ENCODE assay signal across 13 cellular contexts in genomic region chr22:26570126-26570525, GRCh38. TPM values are rescaled to one million over a fixed set of nuclear protein-coding genes. Genes with fewer than 3 reads are reported as not detected.
A peak's percentile ranks its signal among the peaks of the same experiment; 100 is the strongest.
DNase-seq lines count a peak whose midpoint lies in the region; ATAC-seq and TF ChIP-seq lines count a peak whose summit lies in the region.
"Had no signal": no experiment of that assay in that cellular context is flagged by ENCODE, and none has a peak within 500 bp of the region (broad histone marks: within the 10 kb centered on the region; RNA-seq: fewer than 3 reads in every experiment).

No MANE protein-coding gene starts in this region.

- H3K9me3 ChIP-seq in Caco-2 (no peaks in the 10 kb centered on the region), BE2C (no peaks in the 10 kb centered on the region)
- H3K9me3 ChIP-seq: SK-N-SH had no signal

- BruUV-seq in Caco-2 (replicated peaks; lab: Mats Ljungman, UMichigan) = no TSS peak

- POLR2A ChIA-PET in Caco-2 (lab: Charles Lee) = no interaction called here
- POLR2A ChIA-PET in RWPE1 (lab: Yijun Ruan, JAX; ENCODE audit: low non-redundant PET) = no interaction called here
- POLR2A ChIA-PET in activated CD4-positive, alpha-beta memory T cell treated with anti-CD3 and anti-CD28 coated beads, Interleukin-2, amount 10 ng/mL, durations not matched to agents 7 days and 5 days (lab: Charles Lee) = no interaction called here
- POLR2A ChIA-PET in T-cell (lab: Charles Lee) = no interaction called here

- ATAC-seq in left cardiac atrium (peak; percentile 36 to 40), T-cell (replicated peaks in 1 of 4) (no peak)
- ATAC-seq: stimulated activated naive CD8-positive, alpha-beta T cell treated with anti-CD3 and anti-CD28 coated beads, Interleukin-15, Interleukin-2, amounts not matched to agents 100 U/mL and 50 U/mL, for 24 hours had no signal

- H3K27ac ChIP-seq in RWPE1 = peak overlapping the region; percentile 39

- intact Hi-C loops in Caco-2 (cut with micrococcal nuclease; ENCODE audit: unreplicated experiment) = no loop called here
- intact Hi-C loops in left cardiac atrium (cut with DNase I) = no loop called here

- no peak for TF ChIP-seq CTCF in Caco-2 (IDR thresholded peaks at IDR 0.05; ENCODE audit: insufficient read depth in 1 of 2, low read depth in 1 of 2, low read length in 1 of 2, severe bottlenecking in 1 of 2, unreplicated experiment in 1 of 2)
- TF ChIP-seq CTCF in RWPE1 (conservative IDR thresholded peaks at IDR 0.05; ENCODE audit: low read depth) = no peak
- TF ChIP-seq CTCF in BE2C (IDR thresholded peaks at IDR 0.05; ENCODE audit: low read depth, low read length) = no peak

- H3K27me3 Mint-ChIP-seq in Caco-2 (ENCODE audit: insufficient read depth, unreplicated experiment) (no peaks in the 10 kb centered on the region), T-cell (no peaks in the 10 kb centered on the region)
- no peaks in the 10 kb centered on the region for H3K27me3 Mint-ChIP-seq in activated CD4-positive, alpha-beta memory T cell treated with anti-CD3 and anti-CD28 coated beads, Interleukin-2, amount 10 ng/mL, durations not matched to agents 7 days and 5 days

- H3K4me3 ChIP-seq in Caco-2 (ENCODE audit: low read depth, low read length) = no peak overlapping the region
- no peak overlapping the region for H3K4me3 ChIP-seq in BE2C (ENCODE audit: low read depth, low read length)

- no peaks in the 10 kb centered on the region for H3K27me3 ChIP-seq in Caco-2 (replicated peaks; ENCODE audit: control insufficient read depth, insufficient read depth, low read length)
- H3K27me3 ChIP-seq in BE2C = no peaks in the 10 kb centered on the region

- H3K4me1 ChIP-seq in Caco-2 (peaks cover 16% of the 10 kb centered on the region), BE2C (no peaks in the 10 kb centered on the region)

- no peak overlapping the region for H3K4me3 Mint-ChIP-seq in Caco-2 (ENCODE audit: unreplicated experiment)
- no peak overlapping the region for H3K4me3 Mint-ChIP-seq in activated CD4-positive, alpha-beta memory T cell treated with anti-CD3 and anti-CD28 coated beads, Interleukin-2, amount 10 ng/mL, durations not matched to agents 7 days and 5 days
- H3K4me3 Mint-ChIP-seq in T-cell = no peak overlapping the region

- H3K4me1 Mint-ChIP-seq in Caco-2 (ENCODE audit: low read depth, unreplicated experiment) (peaks cover 8% of the 10 kb centered on the region), T-cell (peaks cover 77 to 84% (median 79%) of the 10 kb centered on the region in 3 donors)
- peaks cover 56% of the 10 kb centered on the region for H3K4me1 Mint-ChIP-seq in activated CD4-positive, alpha-beta memory T cell treated with anti-CD3 and anti-CD28 coated beads, Interleukin-2, amount 10 ng/mL, durations not matched to agents 7 days and 5 days

- no peaks in the 10 kb centered on the region for H3K9me3 Mint-ChIP-seq in Caco-2 (ENCODE audit: unreplicated experiment)
- no peaks in the 10 kb centered on the region for H3K9me3 Mint-ChIP-seq in activated CD4-positive, alpha-beta memory T cell treated with anti-CD3 and anti-CD28 coated beads, Interleukin-2, amount 10 ng/mL, durations not matched to agents 7 days and 5 days
- H3K9me3 Mint-ChIP-seq in T-cell = no peaks in the 10 kb centered on the region

- H3K36me3 ChIP-seq in Caco-2 (ENCODE audit: control insufficient read depth, insufficient read depth, low read length) (no peaks in the 10 kb centered on the region), BE2C (no peaks in the 10 kb centered on the region)

- CTCF ChIA-PET in Caco-2 (lab: Charles Lee) = no interaction called here
- CTCF ChIA-PET in RWPE1 (lab: Yijun Ruan, JAX) = interaction anchor here (0.7 kb wide), 1 partner anchor 1107 kb away, joined by 3 read pairs; no protein-coding TSS in a partner anchor
- CTCF ChIA-PET in activated CD4-positive, alpha-beta memory T cell treated with anti-CD3 and anti-CD28 coated beads, Interleukin-2, amount 10 ng/mL, durations not matched to agents 7 days and 5 days (lab: Charles Lee) = no interaction called here
- CTCF ChIA-PET in T-cell (lab: Charles Lee) = no interaction called here

- DNase-seq in Caco-2 (no peak), RWPE1 (ENCODE audit: low spot score) (no peak), left cardiac atrium (no peak), pons (ENCODE audit: low spot score) (peak; percentile 41), NCI-H1417 (lab: John Stamatoyannopoulos, UW) (no peak), BE2C (no peak), T-cell (no peak)
- DNase-seq in activated CD4-positive, alpha-beta memory T cell treated with anti-CD3 and anti-CD28 coated beads, Interleukin-2, amount 10 ng/mL, durations not matched to agents 7 days and 5 days = no peak
- DNase-seq: NCI-H524; SK-N-SH; stimulated activated naive CD8-positive, alpha-beta T cell treated with anti-CD3 and anti-CD28 coated beads, Interleukin-15, Interleukin-2, amounts not matched to agents 100 U/mL and 50 U/mL, for 24 hours had no signal

- H3K36me3 Mint-ChIP-seq in Caco-2 (ENCODE audit: insufficient read depth, unreplicated experiment) (no peaks in the 10 kb centered on the region), T-cell (peaks cover 4% of the 10 kb centered on the region)
- peaks cover 54% of the 10 kb centered on the region for H3K36me3 Mint-ChIP-seq in activated CD4-positive, alpha-beta memory T cell treated with anti-CD3 and anti-CD28 coated beads, Interleukin-2, amount 10 ng/mL, durations not matched to agents 7 days and 5 days (ENCODE audit: low read depth)

- H3K27ac Mint-ChIP-seq in Caco-2 (ENCODE audit: unreplicated experiment) (peak overlapping the region; percentile 4), T-cell (peak overlapping the region in 1 of 2 donors; percentile 50)
- no peak overlapping the region for H3K27ac Mint-ChIP-seq in activated CD4-positive, alpha-beta memory T cell treated with anti-CD3 and anti-CD28 coated beads, Interleukin-2, amount 10 ng/mL, durations not matched to agents 7 days and 5 days

RNA-seq across cellular contexts. Expression of gene TPST2, which starts 19.8 kb away (rescaled TPM):
- 9.5 and 11.5 TPM in 2 replicates for total RNA-seq in Caco-2 (2022)
- 10 to 100 TPM; 22.1 to 36.5 TPM for total RNA-seq in left cardiac atrium
- 23.5 TPM for polyA plus RNA-seq in BE2C (2012; ENCODE audit: insufficient read depth, insufficient read length, low read depth)
- 10 to 100 TPM; 55.4 to 60.8 TPM for total RNA-seq in activated CD4-positive, alpha-beta memory T cell treated with anti-CD3 and anti-CD28 coated beads, Interleukin-2, amount 10 ng/mL, durations not matched to agents 7 days and 5 days
- total RNA-seq in T-cell = 10 to 100 TPM; 30.3 to 42.1 (median 38.0) TPM

RNA-seq across cellular contexts. Expression of gene CRYBB1, which starts 47.7 kb away (rescaled TPM):
- total RNA-seq in Caco-2 (2022) (not detected in 2 replicates), left cardiac atrium (1 to 10 TPM in 1 of 2 donors, under 1 TPM in 1; 0.55 to 1.9 TPM), T-cell (not detected)
- 0.71 TPM for polyA plus RNA-seq in BE2C (2012; ENCODE audit: insufficient read depth, insufficient read length, low read depth)
- total RNA-seq in activated CD4-positive, alpha-beta memory T cell treated with anti-CD3 and anti-CD28 coated beads, Interleukin-2, amount 10 ng/mL, durations not matched to agents 7 days and 5 days = 1 to 10 TPM in 1 of 2 experiments, under 1 TPM in 1; 0.65 to 1.2 TPM
- total RNA-seq: osteoblast had no signal
- polyA plus RNA-seq: keratinocyte had no signal

RNA-seq across cellular contexts. Expression of gene CRYBA4, which starts 51.6 kb away (rescaled TPM):
- total RNA-seq in Caco-2 (2022) (0.68 TPM in 1 of 2 replicates, not detected in the other), left cardiac atrium (not detected), T-cell (not detected)
- polyA plus RNA-seq in BE2C (2012; ENCODE audit: insufficient read depth, insufficient read length, low read depth) = 1.7 TPM
- total RNA-seq in activated CD4-positive, alpha-beta memory T cell treated with anti-CD3 and anti-CD28 coated beads, Interleukin-2, amount 10 ng/mL, durations not matched to agents 7 days and 5 days = under 1 TPM in 1 of 2 experiments, not detected in 1; 0.48 TPM
- total RNA-seq: osteoblast had no signal
- polyA plus RNA-seq: keratinocyte, SK-N-SH had no signal

RNA-seq across cellular contexts. Expression of gene TFIP11, which starts 57.9 kb away (rescaled TPM):
- total RNA-seq in Caco-2 (2022) = 27.4 and 27.7 TPM in 2 replicates
- total RNA-seq in left cardiac atrium = 10 to 100 TPM; 19.9 to 20.4 TPM
- 146 TPM for polyA plus RNA-seq in BE2C (2012; ENCODE audit: insufficient read depth, insufficient read length, low read depth)
- total RNA-seq in activated CD4-positive, alpha-beta memory T cell treated with anti-CD3 and anti-CD28 coated beads, Interleukin-2, amount 10 ng/mL, durations not matched to agents 7 days and 5 days = 10 to 100 TPM; 50.8 to 55.5 TPM
- total RNA-seq in T-cell = 10 to 100 TPM; 63.0 to 91.8 (median 75.2) TPM

Comparison
In these comparisons a context has a peak if more than half of its experiments do, and no peak if none do; other contexts are left out.
1. ATAC-seq: peak in left cardiac atrium (2 of 2); none in T-cell (0 of 4).